ENCODE assay signal across 18 cellular contexts in the genomic region with DNA sequence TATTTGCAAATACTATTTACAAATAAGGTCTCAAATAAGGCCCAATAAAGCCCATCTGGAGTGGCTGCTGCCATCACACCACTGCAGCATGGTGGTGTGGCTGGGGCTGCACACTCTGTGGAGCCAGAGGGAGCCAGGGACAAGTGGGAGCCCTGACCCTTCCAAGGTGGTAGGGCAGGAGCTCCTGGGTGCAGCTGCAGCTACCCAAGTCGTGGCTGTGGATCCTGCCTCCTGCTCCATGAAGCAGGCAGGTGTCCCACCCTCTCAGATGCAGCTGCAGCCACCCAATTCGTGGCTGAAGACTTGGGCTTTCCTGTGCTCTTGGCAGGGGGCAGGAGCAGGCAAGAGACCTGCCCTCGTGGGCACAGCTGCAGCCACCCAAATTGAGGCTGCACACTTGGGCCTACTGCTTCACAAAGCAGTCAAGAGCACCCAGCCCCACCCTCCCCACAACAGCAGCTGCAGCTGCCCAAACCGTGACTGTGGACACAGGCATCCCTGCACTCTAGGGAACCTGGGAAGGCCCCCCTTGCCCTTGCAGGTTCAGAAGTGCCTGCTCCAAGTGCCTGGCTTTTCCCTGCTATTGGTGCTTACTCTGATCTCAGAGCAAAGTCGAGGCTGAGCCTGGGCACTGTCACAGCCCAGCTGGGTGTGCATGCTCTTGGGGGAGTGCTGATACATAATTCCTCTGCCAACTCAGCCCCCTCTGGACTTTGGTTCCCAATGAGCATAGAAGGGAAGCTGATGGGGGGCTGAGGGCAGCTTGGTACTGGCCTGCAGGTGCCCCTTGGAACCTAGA.
DNase-seq lines count a peak whose midpoint lies in the region; ATAC-seq lines count a peak whose summit lies in the region.
"Had no signal": no experiment of that assay in that cellular context is flagged by ENCODE, and none has a peak within 500 bp of the region (broad histone marks: within the 10 kb centered on the region; RNA-seq: fewer than 3 reads in every experiment).

No MANE protein-coding gene starts in this region.

- H3K9me3 ChIP-seq in right cardiac atrium (ENCODE audit: control insufficient read depth, low read length): no peaks in the 10 kb centered on the region

- no peaks in the 10 kb centered on the region for H3K27me3 ChIP-seq in right cardiac atrium (ENCODE audit: control insufficient read depth, insufficient read depth)
- H3K27me3 ChIP-seq: BLaER1 had no signal

- ATAC-seq in right cardiac atrium: no peak
- ATAC-seq in left ventricle myocardium superior: no peak
- ATAC-seq in activated CD4-positive, CD25-positive, alpha-beta regulatory T cell treated with anti-CD3 and anti-CD28 coated beads, Interleukin-2, amount 50 U/mL, for 24 hours: no peak
- ATAC-seq in GM21717 (IDR thresholded peaks at IDR 0.05; ENCODE audit: unreplicated experiment): no peak
- ATAC-seq: CD8-positive, alpha-beta T cell had no signal

- DNase-seq in right cardiac atrium: peak in 2 of 3 donors; percentile 24 to 35
- DNase-seq in left ventricle myocardium superior: no peak
- peak; percentile 68 for DNase-seq in myocyte (ENCODE audit: low read depth)
- DNase-seq in posterior vena cava (ENCODE audit: low spot score): peak; percentile 68
- no peak for DNase-seq in SHP77 treated with DMSO at 0.1 percent for 48 hours (lab: John Stamatoyannopoulos, UW)
- no peak for DNase-seq in Kasumi-1 (lab: John Stamatoyannopoulos, UW)
- DNase-seq: CD4-positive, CD25-positive, alpha-beta regulatory T cell; CD8-positive, alpha-beta T cell; DMS 273 treated with DMSO at 0.1 percent for 48 hours; DMS79 treated with DMSO at 0.1 percent for 48 hours; GF-D8; H7; HCEC 1CT had no signal

- H3K4me1 ChIP-seq in right cardiac atrium (ENCODE audit: control insufficient read depth, insufficient read depth, low read length): no peaks in the 10 kb centered on the region

- no peak overlapping the region for H3K27ac ChIP-seq in right cardiac atrium (ENCODE audit: low read length)
- H3K27ac ChIP-seq: 22Rv1, BLaER1, C4-2B had no signal

- no peak overlapping the region for H3K4me3 ChIP-seq in right cardiac atrium (ENCODE audit: low read length)
- H3K4me3 ChIP-seq: BLaER1 had no signal

- WGBS in right cardiac atrium: 60% methylated on average over 5 of the region's 5 CpGs

- intact Hi-C loops in right cardiac atrium (cut with DNase I): no loop called here
- intact Hi-C loops in left ventricle myocardium superior (cut with micrococcal nuclease): no loop called here
- intact Hi-C loops in posterior vena cava (cut with DNase I): no loop called here

Comparison
In these comparisons a context has a peak if more than half of its experiments do, and no peak if none do; other contexts are left out.
1. DNase-seq: peak in right cardiac atrium (2 of 3), myocyte (single experiment) and posterior vena cava (single experiment); none in left ventricle myocardium superior (single experiment), SHP77 treated with DMSO at 0.1 percent for 48 hours (single experiment) and Kasumi-1 (0 of 2).